In the genomic region with DNA sequence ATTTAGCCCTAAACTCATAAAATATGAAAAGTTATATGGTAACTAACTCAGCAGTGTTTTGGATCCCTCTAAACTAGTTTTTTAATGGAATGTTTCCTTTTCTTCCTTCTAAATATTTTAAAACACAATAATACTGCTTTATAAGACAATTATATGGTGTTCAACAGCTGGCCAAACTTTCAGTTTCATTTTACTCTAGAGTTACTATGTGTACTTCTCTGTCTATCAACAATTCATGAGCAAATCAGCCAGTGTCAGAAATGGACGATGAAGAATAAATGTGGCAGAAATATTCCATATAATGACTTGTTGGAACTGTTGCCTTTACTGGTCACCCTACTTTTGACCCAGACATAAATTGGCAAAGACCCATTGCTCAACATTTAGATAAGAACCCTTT, we compare ENCODE assay signal across 23 cellular contexts.
DNase-seq lines count a peak whose midpoint lies in the region; ATAC-seq, FAIRE-seq and TF ChIP-seq lines count a peak whose summit lies in the region.
"Had no signal": no experiment of that assay in that cellular context is flagged by ENCODE, and none has a peak within 500 bp of the region (broad histone marks: within the 10 kb centered on the region; RNA-seq: fewer than 3 reads in every experiment).

No MANE protein-coding gene starts in this region.

- TF ChIP-seq RAD21 in HepG2 (CRISPR knock-in tag; IDR thresholded peaks at IDR 0.05), result no peak

- TF ChIP-seq CTCF in right lobe of liver (IDR thresholded peaks at IDR 0.05) (no peak), HepG2 (CRISPR knock-in tag; IDR thresholded peaks at IDR 0.05) (no peak), suprapubic skin (IDR thresholded peaks at IDR 0.05) (no peak)

- ATAC-seq in right lobe of liver (peak; percentile 60 to 89 (median 62)), HepG2 (no peak), HG02798 (IDR thresholded peaks at IDR 0.05; ENCODE audit: poor library complexity, unreplicated experiment) (peak; percentile 76)
- ATAC-seq: SK-N-SH treated with all-trans-retinoic acid at 6 μM for 48 hours had no signal

- no peak overlapping the region for H3K9ac ChIP-seq in HepG2 (ENCODE audit: insufficient read depth, low read depth, low read length)

- 16% methylated on average over 1 of the region's 1 CpG for WGBS in right lobe of liver (ENCODE audit: insufficient coverage, low coverage, low lambda C conversion rate, missing lambda C conversion rate)
- WGBS in HepG2 (ENCODE audit: low lambda C conversion rate), result 0% methylated on average over 1 of the region's 1 CpG
- 67% methylated on average over 1 of the region's 1 CpG for WGBS in suprapubic skin

- DNase-seq in right lobe of liver (no peak), HepG2 (ENCODE audit: low spot score) (no peak), OCI-M1 (lab: John Stamatoyannopoulos, UW) (peak; percentile 66), C1 segment of cervical spinal cord (lab: John Stamatoyannopoulos, UW) (no peak), suprapubic skin (ENCODE audit: low spot score in 2 of 2) (no peak)
- no peak for DNase-seq in T-helper 2 cell treated with Interferon-gamma antibody and Interleukin-4, amounts not matched to agents 5 μg/mL and 100 μg/mL, for 36 hours (ENCODE audit: low spot score)
- DNase-seq in activated CD4-positive, alpha-beta T cell treated with anti-CD3 and anti-CD28 coated beads, Interleukin-2, amount 50 U/mL, for 4 hours, result no peak
- DNase-seq: AML-193, DMS79, H9, KG1, MV-4-11, NCI-H1694 treated with DMSO at 0.1 percent for 48 hours, NCI-H2227 treated with DMSO at 0.1 percent for 48 hours, NCI-H510A treated with DMSO at 0.1 percent for 48 hours, NCI-H774, PC-9, SIG-M5 had no signal

- no peak for FAIRE-seq in HepG2 (lab: Jason Lieb, UNC)

- no peaks in the 10 kb centered on the region for H3K9me3 Mint-ChIP-seq in T-helper 2 cell treated with Interferon-gamma antibody and Interleukin-4, amounts not matched to agents 5 μg/mL and 100 μg/mL, for 36 hours

- H3K4me1 ChIP-seq in right lobe of liver, result no peaks in the 10 kb centered on the region
- H3K4me1 ChIP-seq in HepG2 (ENCODE audit: insufficient read depth, low read length), result no peaks in the 10 kb centered on the region
- no peaks in the 10 kb centered on the region for H3K4me1 ChIP-seq in suprapubic skin

- CTCF ChIA-PET in HepG2 (lab: Yijun Ruan, JAX; ENCODE audit: low intra/inter-chr PET ratio, low total read pairs), result no interaction called here

- BruUV-seq in HepG2 (replicated peaks; lab: Mats Ljungman, UMichigan), result no TSS peak

- no peaks in the 10 kb centered on the region for H4K20me1 ChIP-seq in HepG2 (ENCODE audit: insufficient read depth, low read length)

- intact Hi-C loops in right lobe of liver (cut with DNase I) (no loop called here), HepG2 (cut with micrococcal nuclease; ENCODE audit: unreplicated experiment) (no loop called here)

- no peaks in the 10 kb centered on the region for H3K27me3 Mint-ChIP-seq in T-helper 2 cell treated with Interferon-gamma antibody and Interleukin-4, amounts not matched to agents 5 μg/mL and 100 μg/mL, for 36 hours (ENCODE audit: low read depth)

- TF ChIP-seq EP300 in HepG2 (IDR thresholded peaks at IDR 0.05; ENCODE audit: low read depth in 2 of 2, low read length in 2 of 2), result no peak
- no peak for TF ChIP-seq EP300 in HepG2 (CRISPR knock-in tag; IDR thresholded peaks at IDR 0.05; ENCODE audit: borderline replicate concordance)
- no peak for TF ChIP-seq EP300 in suprapubic skin (IDR thresholded peaks at IDR 0.05)

- POLR2A ChIA-PET in HepG2 (lab: Yijun Ruan, JAX), result no interaction called here

- no peak overlapping the region for H3K4me3 Mint-ChIP-seq in T-helper 2 cell treated with Interferon-gamma antibody and Interleukin-4, amounts not matched to agents 5 μg/mL and 100 μg/mL, for 36 hours
- H3K4me3 Mint-ChIP-seq: CD14-positive monocyte, H9 had no signal

- H3K27ac ChIP-seq in right lobe of liver (no peak overlapping the region), HepG2 (ENCODE audit: extremely low read length, insufficient read depth, low read length) (no peak overlapping the region), suprapubic skin (no peak overlapping the region)
- H3K27ac ChIP-seq: 22Rv1, PC-9, RWPE1 had no signal

- H2AFZ ChIP-seq in HepG2 (ENCODE audit: low read length), result no peak overlapping the region
- H2AFZ ChIP-seq: PC-9 had no signal

- H3K36me3 Mint-ChIP-seq in T-helper 2 cell treated with Interferon-gamma antibody and Interleukin-4, amounts not matched to agents 5 μg/mL and 100 μg/mL, for 36 hours (ENCODE audit: low read depth), result no peaks in the 10 kb centered on the region
- H3K36me3 Mint-ChIP-seq: CD14-positive monocyte had no signal

- in situ Hi-C loops in HepG2 (cut with HindIII; ENCODE audit: extremely low pct_ligation_motif_present, low pct_unique_long_range_greater_than_20kb), result no loop called here

- no peaks in the 10 kb centered on the region for H3K4me1 Mint-ChIP-seq in T-helper 2 cell treated with Interferon-gamma antibody and Interleukin-4, amounts not matched to agents 5 μg/mL and 100 μg/mL, for 36 hours (ENCODE audit: low read depth)
- H3K4me1 Mint-ChIP-seq: CD14-positive monocyte, H9 had no signal

- no peaks in the 10 kb centered on the region for H3K36me3 ChIP-seq in right lobe of liver
- no peaks in the 10 kb centered on the region for H3K36me3 ChIP-seq in HepG2 (replicated peaks in 1 of 2; ENCODE audit: control insufficient read depth in 1 of 2, insufficient read depth in 2 of 2, low read length in 2 of 2)
- no peaks in the 10 kb centered on the region for H3K36me3 ChIP-seq in suprapubic skin

- no peak overlapping the region for H3K4me3 ChIP-seq in right lobe of liver
- no peak overlapping the region for H3K4me3 ChIP-seq in HepG2 (replicated peaks in 1 of 3; ENCODE audit: insufficient read depth in 1 of 3, low read depth in 2 of 3, low read length in 3 of 3)
- no peak overlapping the region for H3K4me3 ChIP-seq in suprapubic skin
- H3K4me3 ChIP-seq: PC-9 had no signal

- H3K27ac Mint-ChIP-seq in T-helper 2 cell treated with Interferon-gamma antibody and Interleukin-4, amounts not matched to agents 5 μg/mL and 100 μg/mL, for 36 hours, result no peak overlapping the region
- H3K27ac Mint-ChIP-seq: CD14-positive monocyte, H9 had no signal

- no peaks in the 10 kb centered on the region for H3K79me2 ChIP-seq in HepG2 (ENCODE audit: insufficient read depth, low read length)

- TF ChIP-seq POLR2A in right lobe of liver (IDR thresholded peaks at IDR 0.05) (no peak), HepG2 (IDR thresholded peaks at IDR 0.05; ENCODE audit: insufficient read depth in 1 of 2, low read depth in 2 of 2, low read length in 2 of 2) (no peak), suprapubic skin (IDR thresholded peaks at IDR 0.05) (no peak)

- no peak overlapping the region for H3K4me2 ChIP-seq in HepG2 (ENCODE audit: low read depth, low read length)
- H3K4me2 ChIP-seq: PC-9 had no signal

- H3K27me3 ChIP-seq in right lobe of liver, result no peaks in the 10 kb centered on the region
- H3K27me3 ChIP-seq in HepG2 (ENCODE audit: control insufficient read depth in 1 of 2, insufficient read depth in 2 of 2, low read length in 2 of 2), result no peaks in the 10 kb centered on the region
- no peaks in the 10 kb centered on the region for H3K27me3 ChIP-seq in suprapubic skin

- H3K9me3 ChIP-seq in right lobe of liver (no peaks in the 10 kb centered on the region), HepG2 (ENCODE audit: low read length) (no peaks in the 10 kb centered on the region), suprapubic skin (no peaks in the 10 kb centered on the region)

TF ChIP-seq in HepG2, 621 proteins besides CTCF, POLR2A, EP300 and RAD21:
- TF ChIP-seq ZNF274 (CRISPR knock-in tag; IDR thresholded peaks at IDR 0.05), result no peak
- TF ChIP-seq ZKSCAN5 (CRISPR knock-in tag; IDR thresholded peaks at IDR 0.05), result no peak
- no peak for TF ChIP-seq ZNF777 (CRISPR knock-in tag; IDR thresholded peaks at IDR 0.05)
- TF ChIP-seq, protein P1, sequence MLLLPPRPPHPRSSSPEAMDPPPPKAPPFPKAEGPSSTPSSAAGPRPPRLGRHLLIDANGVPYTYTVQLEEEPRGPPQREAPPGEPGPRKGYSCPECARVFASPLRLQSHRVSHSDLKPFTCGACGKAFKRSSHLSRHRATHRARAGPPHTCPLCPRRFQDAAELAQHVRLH (CRISPR knock-in tag; IDR thresholded peaks at IDR 0.05; ENCODE audit: borderline replicate concordance, low read depth), result no peak
- TF ChIP-seq U2AF2 (IDR thresholded peaks at IDR 0.05; ENCODE audit: low read depth, low read length), result no peak
- TF ChIP-seq ZSCAN21 (CRISPR knock-in tag; IDR thresholded peaks at IDR 0.05; ENCODE audit: borderline replicate concordance), result no peak
TF ChIP-seq in HepG2: peak in this region for 0.
